ENCODE assay signal across 10 cellular contexts in genomic region chr2:30226144-30227032, GRCh38. TPM values are rescaled to one million over a fixed set of nuclear protein-coding genes. Genes with fewer than 3 reads are reported as not detected.
A peak's percentile ranks its signal among the peaks of the same experiment; 100 is the strongest.
DNase-seq lines count a peak whose midpoint lies in the region; ATAC-seq and TF ChIP-seq lines count a peak whose summit lies in the region.
"Had no signal": no experiment of that assay in that cellular context is flagged by ENCODE, and none has a peak within 500 bp of the region (broad histone marks: within the 10 kb centered on the region; RNA-seq: fewer than 3 reads in every experiment).

No MANE protein-coding gene starts in this region.

- H3K36me3 ChIP-seq in gastrocnemius medialis (no peaks in the 10 kb centered on the region), PC-9 (ENCODE audit: low read depth) (no peaks in the 10 kb centered on the region)

- TF ChIP-seq CTCF in coronary artery (IDR thresholded peaks at IDR 0.05) (no peak), gastrocnemius medialis (IDR thresholded peaks at IDR 0.05 in 4 of 5, conservative IDR thresholded peaks at IDR 0.05 in 1 of 5) (no peak), PC-9 (conservative IDR thresholded peaks at IDR 0.05) (no peak)

- no peak for TF ChIP-seq POLR2A in gastrocnemius medialis (IDR thresholded peaks at IDR 0.05)

- DNase-seq in EH (ENCODE audit: low read depth) (peak; percentile 69), coronary artery (ENCODE audit: low spot score) (peak; percentile 69), gastrocnemius medialis (no peak), PC-9 (no peak), COLO829 (ENCODE audit: low spot score) (no peak), mucosa of gallbladder (ENCODE audit: low spot score) (no peak), NCI-H748 (lab: John Stamatoyannopoulos, UW; ENCODE audit: unreplicated experiment) (no peak)
- DNase-seq: left colon, NCI-H774 had no signal

- H3K4me1 ChIP-seq in gastrocnemius medialis (peaks cover 22 to 27% of the 10 kb centered on the region in 2 donors), PC-9 (replicated peaks; ENCODE audit: insufficient read depth) (no peaks in the 10 kb centered on the region)

- H3K79me2 ChIP-seq in PC-9 (ENCODE audit: low read depth), result no peaks in the 10 kb centered on the region

- H3K27ac ChIP-seq in coronary artery (peak overlapping the region; percentile 69 to 85), gastrocnemius medialis (peak overlapping the region; percentile 63 to 75 (median 66)), PC-9 (no peak overlapping the region)

- H3K9me3 ChIP-seq in gastrocnemius medialis (no peaks in the 10 kb centered on the region), PC-9 (ENCODE audit: insufficient read depth, low read depth) (no peaks in the 10 kb centered on the region)

- POLR2A ChIA-PET in PC-9 (lab: Charles Lee; ENCODE audit: unreplicated experiment), result no interaction called here

- intact Hi-C loops in gastrocnemius medialis (cut with DNase I; ENCODE audit: low total_unique reads), result loop anchor here (5.0 kb wide), 1 partner anchor 54 kb away; no protein-coding TSS in a partner anchor
- intact Hi-C loops in PC-9 (cut with micrococcal nuclease; ENCODE audit: unreplicated experiment), result no loop called here

- no peaks in the 10 kb centered on the region for H3K9me2 ChIP-seq in PC-9 (ENCODE audit: insufficient read depth)

- H2AFZ ChIP-seq in PC-9, result no peak overlapping the region

- peaks cover 0 to 6% (median 3%) of the 10 kb centered on the region in 3 donors for H3K27me3 ChIP-seq in gastrocnemius medialis
- H3K27me3 ChIP-seq in PC-9 (ENCODE audit: insufficient read depth, low read depth), result no peaks in the 10 kb centered on the region

- no peak overlapping the region for H3K4me3 ChIP-seq in coronary artery
- no peak overlapping the region for H3K4me3 ChIP-seq in gastrocnemius medialis
- H3K4me3 ChIP-seq in PC-9, result no peak overlapping the region

- ATAC-seq in HG02938 (IDR thresholded peaks at IDR 0.05; ENCODE audit: unreplicated experiment) (peak; percentile 38), gastrocnemius medialis (no peak)

- BruUV-seq in PC-9 (replicated peaks; lab: Mats Ljungman, UMichigan), result no TSS peak

- H3F3A ChIP-seq in PC-9 (ENCODE audit: insufficient read depth, low read depth), result no peaks in the 10 kb centered on the region

- no peaks in the 10 kb centered on the region for H4K20me1 ChIP-seq in PC-9 (ENCODE audit: insufficient read depth)

- no peak overlapping the region for H3K4me2 ChIP-seq in PC-9

- in situ Hi-C loops in gastrocnemius medialis (cut with MboI; ENCODE audit: low sequenced_read_pairs in 4 of 4), result loop anchor here in 1 of 4 donors (25.0 kb wide), 1 partner anchor 236 kb away; no protein-coding TSS in a partner anchor

- CTCF ChIA-PET in PC-9 (lab: Charles Lee), result no interaction called here

RNA-seq across cellular contexts. Expression of gene LBH, which starts 4.9 kb away (rescaled TPM):
- total RNA-seq in gastrocnemius medialis (10 to 100 TPM in 2 of 4 donors, 1 to 10 TPM in 2; 5.4 to 37.6 (median 12.5) TPM), PC-9 (2021) (30.6 and 34.4 TPM in 2 replicates), mucosa of gallbladder (114 TPM)

Comparison
In these comparisons a context has a peak if more than half of its experiments do, and no peak if none do; other contexts are left out.
1. DNase-seq: peak in EH (single experiment) and coronary artery (single experiment); none in gastrocnemius medialis (0 of 2), PC-9 (0 of 2), COLO829 (single experiment), mucosa of gallbladder (single experiment) and NCI-H748 (single experiment).